In the genomic region with DNA sequence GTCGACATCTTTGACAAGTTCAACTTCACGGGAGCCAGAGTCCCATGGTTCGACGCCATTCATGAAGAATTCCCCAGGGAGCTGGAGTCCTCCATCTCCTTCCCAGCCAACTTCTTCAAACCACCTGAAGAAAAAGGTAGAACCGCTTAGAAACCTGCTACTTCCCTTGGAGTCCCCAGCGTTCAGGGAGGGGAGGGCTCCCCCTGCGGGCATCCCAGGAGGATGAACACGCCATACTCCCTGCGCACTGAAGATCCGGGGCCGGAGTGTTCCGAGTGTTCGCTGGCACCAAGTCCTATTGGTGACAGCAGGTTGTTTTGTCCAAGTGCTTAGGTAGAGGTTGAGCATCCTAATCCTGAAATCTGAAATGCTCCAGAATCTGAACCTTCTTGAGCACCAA, we compare ENCODE assay signal across 2 cellular contexts.
TF ChIP-seq lines count a peak whose summit lies in the region.

No MANE protein-coding gene starts in this region.

TF ChIP-seq in K562, 482 proteins besides CTCF, POLR2A, EP300 and RAD21 (continues in another document):
- no peak for TF ChIP-seq TAF15 (IDR thresholded peaks at IDR 0.05; ENCODE audit: low read depth, low read length)
- TF ChIP-seq ZFP36 (IDR thresholded peaks at IDR 0.05; ENCODE audit: low read depth, low read length, partially characterized antibody), result peak; percentile 33
- no peak for TF ChIP-seq NFIX (CRISPR knock-in tag; IDR thresholded peaks at IDR 0.05; ENCODE audit: low read depth)
- TF ChIP-seq ZKSCAN1 (IDR thresholded peaks at IDR 0.05; ENCODE audit: low read depth, low read length), result no peak
- no peak for TF ChIP-seq SMAD3 (CRISPR knock-in tag; conservative IDR thresholded peaks at IDR 0.05)
- TF ChIP-seq COPS2 (conservative IDR thresholded peaks at IDR 0.05), result no peak
- 0 out of 2 replicates have a peak, but pooled peaks have one; percentile 25 for TF ChIP-seq E2F3 (CRISPR knock-in tag; IDR thresholded peaks at IDR 0.05)
- TF ChIP-seq, protein P1, sequence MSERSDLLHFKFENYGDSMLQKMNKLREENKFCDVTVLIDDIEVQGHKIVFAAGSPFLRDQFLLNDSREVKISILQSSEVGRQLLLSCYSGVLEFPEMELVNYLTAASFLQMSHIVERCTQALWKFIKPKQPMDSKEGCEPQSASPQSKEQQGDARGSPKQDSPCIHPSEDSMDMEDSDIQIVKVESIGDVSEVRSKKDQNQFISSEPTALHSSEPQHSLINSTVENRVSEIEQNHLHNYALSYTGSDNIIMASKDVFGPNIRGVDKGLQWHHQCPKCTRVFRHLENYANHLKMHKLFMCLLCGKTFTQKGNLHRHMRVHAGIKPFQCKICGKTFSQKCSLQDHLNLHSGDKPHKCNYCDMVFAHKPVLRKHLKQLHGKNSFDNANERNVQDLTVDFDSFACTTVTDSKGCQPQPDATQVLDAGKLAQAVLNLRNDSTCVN (CRISPR knock-in tag; IDR thresholded peaks at IDR 0.05), result 0 out of 2 replicates have a peak, but pooled peaks have one; percentile 27
- no peak for TF ChIP-seq ZNF699 (CRISPR knock-in tag; IDR thresholded peaks at IDR 0.05; ENCODE audit: insufficient replicate concordance)
- no peak for TF ChIP-seq ARHGAP35 (IDR thresholded peaks at IDR 0.05; ENCODE audit: partially characterized antibody)
- TF ChIP-seq PML (IDR thresholded peaks at IDR 0.05; ENCODE audit: low read length), result no peak
- TF ChIP-seq KLF1 (tag; IDR thresholded peaks at IDR 0.05), result no peak
- TF ChIP-seq, protein P2, sequence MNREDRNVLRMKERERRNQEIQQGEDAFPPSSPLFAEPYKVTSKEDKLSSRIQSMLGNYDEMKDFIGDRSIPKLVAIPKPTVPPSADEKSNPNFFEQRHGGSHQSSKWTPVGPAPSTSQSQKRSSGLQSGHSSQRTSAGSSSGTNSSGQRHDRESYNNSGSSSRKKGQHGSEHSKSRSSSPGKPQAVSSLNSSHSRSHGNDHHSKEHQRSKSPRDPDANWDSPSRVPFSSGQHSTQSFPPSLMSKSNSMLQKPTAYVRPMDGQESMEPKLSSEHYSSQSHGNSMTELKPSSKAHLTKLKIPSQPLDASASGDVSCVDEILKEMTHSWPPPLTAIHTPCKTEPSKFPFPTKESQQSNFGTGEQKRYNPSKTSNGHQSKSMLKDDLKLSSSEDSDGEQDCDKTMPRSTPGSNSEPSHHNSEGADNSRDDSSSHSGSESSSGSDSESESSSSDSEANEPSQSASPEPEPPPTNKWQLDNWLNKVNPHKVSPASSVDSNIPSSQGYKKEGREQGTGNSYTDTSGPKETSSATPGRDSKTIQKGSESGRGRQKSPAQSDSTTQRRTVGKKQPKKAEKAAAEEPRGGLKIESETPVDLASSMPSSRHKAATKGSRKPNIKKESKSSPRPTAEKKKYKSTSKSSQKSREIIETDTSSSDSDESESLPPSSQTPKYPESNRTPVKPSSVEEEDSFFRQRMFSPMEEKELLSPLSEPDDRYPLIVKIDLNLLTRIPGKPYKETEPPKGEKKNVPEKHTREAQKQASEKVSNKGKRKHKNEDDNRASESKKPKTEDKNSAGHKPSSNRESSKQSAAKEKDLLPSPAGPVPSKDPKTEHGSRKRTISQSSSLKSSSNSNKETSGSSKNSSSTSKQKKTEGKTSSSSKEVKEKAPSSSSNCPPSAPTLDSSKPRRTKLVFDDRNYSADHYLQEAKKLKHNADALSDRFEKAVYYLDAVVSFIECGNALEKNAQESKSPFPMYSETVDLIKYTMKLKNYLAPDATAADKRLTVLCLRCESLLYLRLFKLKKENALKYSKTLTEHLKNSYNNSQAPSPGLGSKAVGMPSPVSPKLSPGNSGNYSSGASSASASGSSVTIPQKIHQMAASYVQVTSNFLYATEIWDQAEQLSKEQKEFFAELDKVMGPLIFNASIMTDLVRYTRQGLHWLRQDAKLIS (CRISPR knock-in tag; IDR thresholded peaks at IDR 0.05), result no peak
- no peak for TF ChIP-seq MTA1 (IDR thresholded peaks at IDR 0.05; ENCODE audit: borderline replicate concordance)
- TF ChIP-seq ZNF408 (CRISPR knock-in tag; IDR thresholded peaks at IDR 0.05; ENCODE audit: low read depth), result no peak
- no peak for TF ChIP-seq MCM2 (IDR thresholded peaks at IDR 0.05; ENCODE audit: low read depth)
- no peak for TF ChIP-seq ZC3H4 (CRISPR knock-in tag; IDR thresholded peaks at IDR 0.05; ENCODE audit: borderline replicate concordance)
- TF ChIP-seq NR2C2 (CRISPR knock-in tag; IDR thresholded peaks at IDR 0.05), result no peak
- TF ChIP-seq NR2C2 (tag; IDR thresholded peaks at IDR 0.05), result no peak
- TF ChIP-seq ZNF165 (CRISPR knock-in tag; IDR thresholded peaks at IDR 0.05; ENCODE audit: borderline replicate concordance), result no peak; the same call in 1 of the 2 replicates
- TF ChIP-seq, protein P3, sequence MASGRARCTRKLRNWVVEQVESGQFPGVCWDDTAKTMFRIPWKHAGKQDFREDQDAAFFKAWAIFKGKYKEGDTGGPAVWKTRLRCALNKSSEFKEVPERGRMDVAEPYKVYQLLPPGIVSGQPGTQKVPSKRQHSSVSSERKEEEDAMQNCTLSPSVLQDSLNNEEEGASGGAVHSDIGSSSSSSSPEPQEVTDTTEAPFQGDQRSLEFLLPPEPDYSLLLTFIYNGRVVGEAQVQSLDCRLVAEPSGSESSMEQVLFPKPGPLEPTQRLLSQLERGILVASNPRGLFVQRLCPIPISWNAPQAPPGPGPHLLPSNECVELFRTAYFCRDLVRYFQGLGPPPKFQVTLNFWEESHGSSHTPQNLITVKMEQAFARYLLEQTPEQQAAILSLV (tag; IDR thresholded peaks at IDR 0.05), result no peak
- no peak for TF ChIP-seq PHB (CRISPR knock-in tag; IDR thresholded peaks at IDR 0.05)
- TF ChIP-seq IRF2 (CRISPR knock-in tag; IDR thresholded peaks at IDR 0.05), result no peak
- TF ChIP-seq, protein P4, sequence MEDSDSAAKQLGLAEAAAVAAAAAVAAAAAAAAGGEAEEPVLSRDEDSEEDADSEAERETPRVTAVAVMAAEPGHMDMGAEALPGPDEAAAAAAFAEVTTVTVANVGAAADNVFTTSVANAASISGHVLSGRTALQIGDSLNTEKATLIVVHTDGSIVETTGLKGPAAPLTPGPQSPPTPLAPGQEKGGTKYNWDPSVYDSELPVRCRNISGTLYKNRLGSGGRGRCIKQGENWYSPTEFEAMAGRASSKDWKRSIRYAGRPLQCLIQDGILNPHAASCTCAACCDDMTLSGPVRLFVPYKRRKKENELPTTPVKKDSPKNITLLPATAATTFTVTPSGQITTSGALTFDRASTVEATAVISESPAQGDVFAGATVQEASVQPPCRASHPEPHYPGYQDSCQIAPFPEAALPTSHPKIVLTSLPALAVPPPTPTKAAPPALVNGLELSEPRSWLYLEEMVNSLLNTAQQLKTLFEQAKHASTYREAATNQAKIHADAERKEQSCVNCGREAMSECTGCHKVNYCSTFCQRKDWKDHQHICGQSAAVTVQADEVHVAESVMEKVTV (CRISPR knock-in tag; IDR thresholded peaks at IDR 0.05), result no peak
- TF ChIP-seq RBFOX2 (IDR thresholded peaks at IDR 0.05; ENCODE audit: low read depth, low read length), result no peak
- no peak for TF ChIP-seq ZNF668 (CRISPR knock-in tag; IDR thresholded peaks at IDR 0.05)
- no peak for TF ChIP-seq GTF2A2 (tag; IDR thresholded peaks at IDR 0.05)

TF ChIP-seq in liver, 16 proteins besides CTCF, POLR2A, EP300 and RAD21:
- no peak for TF ChIP-seq HNF4A (conservative IDR thresholded peaks at IDR 0.05)
- TF ChIP-seq HNF4G (IDR thresholded peaks at IDR 0.05), result no peak
- no peak for TF ChIP-seq TAF1 (conservative IDR thresholded peaks at IDR 0.05)
- TF ChIP-seq, protein P5, sequence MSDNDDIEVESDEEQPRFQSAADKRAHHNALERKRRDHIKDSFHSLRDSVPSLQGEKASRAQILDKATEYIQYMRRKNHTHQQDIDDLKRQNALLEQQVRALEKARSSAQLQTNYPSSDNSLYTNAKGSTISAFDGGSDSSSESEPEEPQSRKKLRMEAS (IDR thresholded peaks at IDR 0.05), result no peak
- TF ChIP-seq GABPA (IDR thresholded peaks at IDR 0.05 in 1 of 2, conservative IDR thresholded peaks at IDR 0.05 in 1 of 2), result no peak
- TF ChIP-seq FOXA2 (IDR thresholded peaks at IDR 0.05), result no peak
- TF ChIP-seq YY1 (IDR thresholded peaks at IDR 0.05), result no peak
- TF ChIP-seq, protein P6, sequence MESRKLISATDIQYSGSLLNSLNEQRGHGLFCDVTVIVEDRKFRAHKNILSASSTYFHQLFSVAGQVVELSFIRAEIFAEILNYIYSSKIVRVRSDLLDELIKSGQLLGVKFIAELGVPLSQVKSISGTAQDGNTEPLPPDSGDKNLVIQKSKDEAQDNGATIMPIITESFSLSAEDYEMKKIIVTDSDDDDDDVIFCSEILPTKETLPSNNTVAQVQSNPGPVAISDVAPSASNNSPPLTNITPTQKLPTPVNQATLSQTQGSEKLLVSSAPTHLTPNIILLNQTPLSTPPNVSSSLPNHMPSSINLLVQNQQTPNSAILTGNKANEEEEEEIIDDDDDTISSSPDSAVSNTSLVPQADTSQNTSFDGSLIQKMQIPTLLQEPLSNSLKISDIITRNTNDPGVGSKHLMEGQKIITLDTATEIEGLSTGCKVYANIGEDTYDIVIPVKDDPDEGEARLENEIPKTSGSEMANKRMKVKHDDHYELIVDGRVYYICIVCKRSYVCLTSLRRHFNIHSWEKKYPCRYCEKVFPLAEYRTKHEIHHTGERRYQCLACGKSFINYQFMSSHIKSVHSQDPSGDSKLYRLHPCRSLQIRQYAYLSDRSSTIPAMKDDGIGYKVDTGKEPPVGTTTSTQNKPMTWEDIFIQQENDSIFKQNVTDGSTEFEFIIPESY (IDR thresholded peaks at IDR 0.05), result no peak
- no peak for TF ChIP-seq NR2F2 (IDR thresholded peaks at IDR 0.05)
- no peak for TF ChIP-seq FOXA1 (IDR thresholded peaks at IDR 0.05)
- TF ChIP-seq, protein P7, sequence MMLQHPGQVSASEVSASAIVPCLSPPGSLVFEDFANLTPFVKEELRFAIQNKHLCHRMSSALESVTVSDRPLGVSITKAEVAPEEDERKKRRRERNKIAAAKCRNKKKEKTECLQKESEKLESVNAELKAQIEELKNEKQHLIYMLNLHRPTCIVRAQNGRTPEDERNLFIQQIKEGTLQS (IDR thresholded peaks at IDR 0.05), result no peak
- no peak for TF ChIP-seq EGR1 (IDR thresholded peaks at IDR 0.05; ENCODE audit: low read depth in 2 of 2)
- no peak for TF ChIP-seq SP1 (IDR thresholded peaks at IDR 0.05)
